In the genomic region with DNA sequence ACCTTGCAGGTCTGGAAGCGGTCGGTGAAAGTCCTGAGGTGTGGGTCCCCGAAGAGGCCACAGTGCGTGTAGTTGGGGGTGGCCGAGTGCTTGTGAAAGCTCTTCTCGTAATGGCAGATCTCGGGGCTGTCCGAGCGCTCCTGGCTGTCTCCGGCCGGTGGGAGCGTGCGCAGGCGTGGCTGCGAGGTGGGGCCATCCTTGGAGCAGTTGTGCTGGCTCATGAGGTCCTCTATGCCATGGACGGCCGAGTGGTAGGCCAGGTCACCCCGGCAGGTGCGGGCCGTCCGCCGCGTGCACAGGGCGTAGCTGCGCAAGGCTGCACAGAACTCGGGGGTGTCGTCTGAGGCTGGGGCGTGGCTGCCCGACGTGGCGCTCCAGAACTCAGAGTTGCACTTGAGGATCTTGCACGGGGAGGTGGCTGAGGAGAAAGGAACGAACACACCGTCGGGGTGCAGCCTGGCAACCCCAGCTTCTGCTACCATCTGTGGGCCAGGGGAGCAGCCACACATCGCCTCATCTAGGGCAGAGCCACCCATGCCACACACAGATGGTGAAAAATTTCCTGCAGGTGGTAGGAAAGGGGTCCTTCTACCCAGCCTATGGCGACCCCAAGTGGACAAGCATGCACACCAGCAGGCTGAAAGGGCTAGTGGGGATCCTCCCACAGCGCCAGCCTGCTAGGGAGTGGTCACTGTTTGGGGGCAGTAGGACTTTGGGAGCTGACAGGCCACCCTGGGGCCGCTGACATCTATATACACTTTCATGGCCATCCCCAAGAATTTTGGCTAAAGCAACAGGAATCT, we compare ENCODE assay signal across 14 cellular contexts. TPM values are rescaled to one million over a fixed set of nuclear protein-coding genes. Genes with fewer than 3 reads are reported as not detected.
DNase-seq lines count a peak whose midpoint lies in the region; ATAC-seq, FAIRE-seq and TF ChIP-seq lines count a peak whose summit lies in the region.
"Had no signal": no experiment of that assay in that cellular context is flagged by ENCODE, and none has a peak within 500 bp of the region (broad histone marks: within the 10 kb centered on the region; RNA-seq: fewer than 3 reads in every experiment).

No MANE protein-coding gene starts in this region.

- H3K36me3 ChIP-seq in mammary epithelial cell (ENCODE audit: insufficient read depth, low read length) = no peaks in the 10 kb centered on the region
- H3K36me3 ChIP-seq in K562 (ENCODE audit: control insufficient read depth, insufficient read depth, low read length) = no peaks in the 10 kb centered on the region
- H3K36me3 ChIP-seq: right lobe of liver had no signal

- intact Hi-C loops in mammary epithelial cell (cut with micrococcal nuclease) (no loop called here), MCF 10A (cut with micrococcal nuclease) (no loop called here), K562 (cut with micrococcal nuclease) (loop anchor here (2.0 to 10.0 kb wide), 2 partner anchors 15 to 317 kb away; no protein-coding TSS in a partner anchor)

- in situ Hi-C loops in mammary epithelial cell (cut with MboI; ENCODE audit: low sequenced_read_pairs in 2 of 2) = no loop called here
- in situ Hi-C loops in K562 (cut with MboI) = no loop called here

- POLR2A ChIA-PET in MCF 10A (lab: Yijun Ruan, JAX) (no interaction called here), K562 (lab: Yijun Ruan, JAX) (interaction anchor here (0.6 to 1.1 kb wide), 2 partner anchors 8 to 133 kb away, joined by 3 to 4 read pairs; no protein-coding TSS in a partner anchor)

- no peak overlapping the region for H3K9ac ChIP-seq in mammary epithelial cell (ENCODE audit: insufficient read depth, low read length)
- no peak overlapping the region for H3K9ac ChIP-seq in K562 (ENCODE audit: insufficient read depth in 1 of 2, low read depth in 2 of 2, low read length in 2 of 2)

- H3K4me1 ChIP-seq in mammary epithelial cell (ENCODE audit: insufficient read depth, low read length) (peaks cover 7% of the 10 kb centered on the region), K562 (replicated peaks in 1 of 2; ENCODE audit: control insufficient read depth in 2 of 2, insufficient read depth in 2 of 2, low read length in 2 of 2) (peaks cover 0 to 21% of the 10 kb centered on the region in 2 experiments; a peak in 2 of 5 replicates)
- H3K4me1 ChIP-seq: right lobe of liver had no signal

- no peak for TF ChIP-seq POLR2A in K562 (conservative IDR thresholded peaks at IDR 0.05)

- CTCF ChIA-PET in mammary epithelial cell (lab: Charles Lee; ENCODE audit: low non-redundant PET) (no interaction called here), MCF 10A (lab: Yijun Ruan, JAX) (interaction anchor here (0.8 kb wide), 1 partner anchor 924 kb away, joined by 5 read pairs; no protein-coding TSS in a partner anchor), K562 (lab: Yijun Ruan, JAX; ENCODE audit: low intra/inter-chr PET ratio) (interaction anchor here (1.3 kb wide), 1 partner anchor 21 kb away, joined by 3 read pairs; no protein-coding TSS in a partner anchor)

- H3K27ac ChIP-seq in mammary epithelial cell (ENCODE audit: insufficient read depth, low read depth, low read length) (no peak overlapping the region), K562 (ENCODE audit: extremely low read depth, low read depth, low read length) (no peak overlapping the region)
- H3K27ac ChIP-seq: right lobe of liver had no signal

- WGBS in mammary epithelial cell (ENCODE audit: low coverage, missing lambda C conversion rate) = 86% methylated on average over 12 of the region's 39 CpGs
- 4% methylated on average over 34 of the region's 39 CpGs for WGBS in K562 (ENCODE audit: insufficient coverage, low coverage, missing lambda C conversion rate)

- H3K4me3 Mint-ChIP-seq in MCF 10A (ENCODE audit: unreplicated experiment) (no peak overlapping the region), type B pancreatic cell (no peak overlapping the region)
- H3K4me3 Mint-ChIP-seq: naive B cell had no signal

- no peak overlapping the region for H3K4me2 ChIP-seq in mammary epithelial cell (ENCODE audit: insufficient read depth, low read depth, low read length)
- peak overlapping the region; percentile 23 for H3K4me2 ChIP-seq in K562 (ENCODE audit: insufficient read depth, low read length)

- H3K9me3 Mint-ChIP-seq in MCF 10A (ENCODE audit: unreplicated experiment) (no peaks in the 10 kb centered on the region), type B pancreatic cell (no peaks in the 10 kb centered on the region)
- H3K9me3 Mint-ChIP-seq: naive B cell had no signal

- no peak overlapping the region for H3K4me3 ChIP-seq in mammary epithelial cell (replicated peaks in 1 of 3; ENCODE audit: insufficient read depth in 1 of 3, low read depth in 2 of 3, low read length in 3 of 3)
- no peak overlapping the region for H3K4me3 ChIP-seq in K562
- H3K4me3 ChIP-seq: right lobe of liver had no signal

- FAIRE-seq in K562 (lab: Jason Lieb, UNC) = no peak
- FAIRE-seq: colon had no signal

- peaks cover 7% of the 10 kb centered on the region for H3K4me1 Mint-ChIP-seq in MCF 10A (ENCODE audit: insufficient read depth, unreplicated experiment)
- H3K4me1 Mint-ChIP-seq in type B pancreatic cell (ENCODE audit: unreplicated experiment) = peaks cover 7% of the 10 kb centered on the region

- dilution Hi-C loops in mammary epithelial cell (cut with HindIII; ENCODE audit: low sequenced_read_pairs) = no loop called here

- peak; percentile 82 for ATAC-seq in K562
- ATAC-seq: right lobe of liver had no signal

- H3K27ac Mint-ChIP-seq in MCF 10A (ENCODE audit: low read depth, unreplicated experiment) (no peak overlapping the region), type B pancreatic cell (no peak overlapping the region)

- peak; percentile 14 to 16 for TF ChIP-seq CTCF in mammary epithelial cell (conservative IDR thresholded peaks at IDR 0.05 in 1 of 2, IDR thresholded peaks at IDR 0.05 in 1 of 2; ENCODE audit: extremely low read depth in 1 of 2, insufficient read depth in 1 of 2, low read depth in 1 of 2, low read length in 2 of 2)
- no peak for TF ChIP-seq CTCF in MCF 10A (IDR thresholded peaks at IDR 0.05; ENCODE audit: unreplicated experiment)
- peak; percentile 72 to 77 (median 76) for TF ChIP-seq CTCF in K562 (IDR thresholded peaks at IDR 0.05 in 2 of 3, conservative IDR thresholded peaks at IDR 0.05 in 1 of 3; ENCODE audit: insufficient read depth in 2 of 3, low read depth in 1 of 3, low read length in 3 of 3)
- peak; percentile 29 for TF ChIP-seq CTCF in type B pancreatic cell (conservative IDR thresholded peaks at IDR 0.05)

- no peak for TF ChIP-seq EP300 in K562 (IDR thresholded peaks at IDR 0.05; ENCODE audit: low read length)

- no TSS peak for BruUV-seq in mammary epithelial cell (replicated peaks; lab: Mats Ljungman, UMichigan)
- BruUV-seq in MCF 10A (replicated peaks; lab: Mats Ljungman, UMichigan) = no TSS peak
- no TSS peak for BruUV-seq in K562 (replicated peaks; lab: Mats Ljungman, UMichigan)

- H3K79me2 ChIP-seq in mammary epithelial cell (ENCODE audit: insufficient read depth, low read length) (no peaks in the 10 kb centered on the region), K562 (ENCODE audit: control insufficient read depth, insufficient read depth, low read length) (no peaks in the 10 kb centered on the region)

- no peaks in the 10 kb centered on the region for H3K27me3 ChIP-seq in mammary epithelial cell (ENCODE audit: insufficient read depth, low read length)
- peaks cover 57 to 93% of the 10 kb centered on the region in 2 experiments; a peak in 4 of 5 replicates for H3K27me3 ChIP-seq in K562 (ENCODE audit: control insufficient read depth in 2 of 2, insufficient read depth in 2 of 2, low read length in 2 of 2)
- H3K27me3 ChIP-seq: right lobe of liver had no signal

- H3K9me1 ChIP-seq in K562 (ENCODE audit: control insufficient read depth, insufficient read depth, low read length) = no peaks in the 10 kb centered on the region

- no peaks in the 10 kb centered on the region for H3K36me3 Mint-ChIP-seq in MCF 10A (ENCODE audit: insufficient read depth, unreplicated experiment)
- H3K36me3 Mint-ChIP-seq in type B pancreatic cell = peaks cover 27% of the 10 kb centered on the region
- H3K36me3 Mint-ChIP-seq: naive B cell had no signal

- TF ChIP-seq RAD21 in K562 (CRISPR knock-in tag; conservative IDR thresholded peaks at IDR 0.05 in 1 of 2, IDR thresholded peaks at IDR 0.05 in 1 of 2) = peak; percentile 29 to 65

- DNase-seq in mammary epithelial cell (no peak), MCF 10A (ENCODE audit: unreplicated experiment) (no peak), NAMALWA (ENCODE audit: low spot score) (peak; percentile 60), K562 (ENCODE audit: extremely low read depth in 1 of 4, low spot score in 3 of 4) (peak; percentile 41 to 53 (median 50)), type B pancreatic cell (ENCODE audit: extremely low spot score, unreplicated experiment) (no peak), NCI-H146 (lab: John Stamatoyannopoulos, UW) (no peak), NCI-H2107 treated with DMSO at 0.1 percent for 48 hours (lab: John Stamatoyannopoulos, UW; ENCODE audit: unreplicated experiment) (no peak), T-helper 1 cell (no peak)
- DNase-seq: activated CD4-positive, alpha-beta T cell treated with anti-CD3 and anti-CD28 coated beads for 4 hours; kidney glomerular epithelial cell; naive B cell; NCI-H524 treated with DMSO at 0.1 percent for 48 hours had no signal

- no peaks in the 10 kb centered on the region for H3K27me3 Mint-ChIP-seq in MCF 10A (ENCODE audit: insufficient read depth, unreplicated experiment)
- no peaks in the 10 kb centered on the region for H3K27me3 Mint-ChIP-seq in type B pancreatic cell

- H4K20me1 ChIP-seq in mammary epithelial cell (ENCODE audit: insufficient read depth, low read length) (no peaks in the 10 kb centered on the region), K562 (replicated peaks; ENCODE audit: control insufficient read depth, insufficient read depth, low read length) (0 out of 2 replicates have a peak, but pooled peaks cover 13% of the 10 kb centered on the region)

- H3K9me3 ChIP-seq in mammary epithelial cell (replicated peaks; ENCODE audit: insufficient read depth, low read length) (no peaks in the 10 kb centered on the region), K562 (replicated peaks; ENCODE audit: control insufficient read depth, insufficient read depth, low read depth, low read length) (no peaks in the 10 kb centered on the region)
- H3K9me3 ChIP-seq: right lobe of liver had no signal

- H2AFZ ChIP-seq in mammary epithelial cell (ENCODE audit: low read depth, low read length) (no peak overlapping the region), K562 (ENCODE audit: low read depth, low read length) (no peak overlapping the region)

RNA-seq across cellular contexts. Expression of a gene that starts 36.7 kb away (rescaled TPM):
- total RNA-seq in mammary epithelial cell (under 1 TPM; 0.64 to 0.83 TPM), MCF 10A (2022) (0.37 and 0.51 TPM in 2 replicates), K562 (2014; rRNA removed) (0.05 TPM in 1 of 2 replicates, not detected in the other), K562 (2014; rRNA removed; fragmentation: Illumina TruSeq; extraction: Trizol) (not detected in 2 replicates), K562 (2015; rRNA removed; fragmentation: Illumina TruSeq; extraction: Trizol) (not detected in 2 replicates), K562 (2021) (0.04 TPM in 1 of 2 replicates, not detected in the other), type B pancreatic cell (ENCODE audit: low replicate concordance) (37.0 and 41.6 TPM in 2 replicates)
- polyA plus RNA-seq in mammary epithelial cell (0.14 TPM), K562 (2011; rRNA removed) (not detected in 2 replicates), K562 (2014; fragmentation: Illumina TruSeq; extraction: Trizol) (not detected in 2 replicates), K562 (2014; fragmentation: Nextera tagmentation; extraction: Ambion mirVana) (under 1 TPM; 0.03 TPM), K562 (2014; rRNA removed) (not detected in 2 replicates)
- not detected for polyA minus RNA-seq in mammary epithelial cell
- not detected in 2 replicates for total RNA-seq in K562 (2011; cell fraction: chromatin; rRNA removed; ENCODE audit: low replicate concordance)
- total RNA-seq in K562 (2011; cell fraction: nucleolus; rRNA removed) = 0.53 TPM in 1 of 2 replicates, not detected in the other
- total RNA-seq in K562 (2011; cell fraction: nucleoplasm; rRNA removed) = not detected in 2 replicates
- not detected in 2 replicates for polyA plus RNA-seq in K562 (2011; cell fraction: cytosol; rRNA removed)
- polyA plus RNA-seq in K562 (2011; cell fraction: nucleus; rRNA removed) = not detected in 2 replicates
- polyA plus RNA-seq in K562 (2012) = 0.12 and 0.28 TPM in 2 replicates
- polyA minus RNA-seq in K562 (2011; rRNA and poly(A)+ RNA removed) = not detected in 2 replicates
- not detected in 2 replicates for polyA minus RNA-seq in K562 (2011; cell fraction: cytosol; rRNA and poly(A)+ RNA removed)
- polyA minus RNA-seq in K562 (2011; cell fraction: nucleus; rRNA and poly(A)+ RNA removed) = not detected in 2 replicates

Comparison
In these comparisons a context has a peak if more than half of its experiments do, and no peak if none do; other contexts are left out.
1. DNase-seq: peak in NAMALWA (single experiment) and K562 (4 of 4); none in mammary epithelial cell (single experiment), MCF 10A (single experiment), type B pancreatic cell (single experiment), NCI-H146 (single experiment), NCI-H2107 treated with DMSO at 0.1 percent for 48 hours (single experiment) and T-helper 1 cell (0 of 5).
2. RNA of a gene that starts 36.7 kb away (total RNA-seq): 37.0 to 41.6 TPM in type B pancreatic cell; 0.64 to 0.83 TPM in mammary epithelial cell, 0.37 to 0.51 TPM in MCF 10A and 0.04 to 0.53 TPM in K562; every median in the first group is over 10 times any median in the second.